Comparison of ENCODE assay signal across 9 cellular contexts in genomic region chr6:17714879-17715860, GRCh38. TPM values are rescaled to one million over a fixed set of nuclear protein-coding genes. Genes with fewer than 3 reads are reported as not detected.
DNase-seq lines count a peak whose midpoint lies in the region; ATAC-seq, FAIRE-seq and TF ChIP-seq lines count a peak whose summit lies in the region.
"Had no signal": no experiment of that assay in that cellular context is flagged by ENCODE, and none has a peak within 500 bp of the region (broad histone marks: within the 10 kb centered on the region; RNA-seq: fewer than 3 reads in every experiment).

No MANE protein-coding gene starts in this region.

- H3K4me3 ChIP-seq in Loucy (ENCODE audit: low read length, poor library complexity, severe bottlenecking): peak overlapping the region; percentile 60
- H3K4me3 ChIP-seq in lung: no peak overlapping the region

- peak overlapping the region; percentile 67 for H3K4me2 ChIP-seq in Loucy (ENCODE audit: low read depth, low read length, poor library complexity, severe bottlenecking)

- H3K27ac ChIP-seq in lung (ENCODE audit: low read depth in 1 of 2, low read length in 1 of 2): no peak overlapping the region

- H3K36me3 Mint-ChIP-seq in activated naive CD4-positive, alpha-beta T cell treated with anti-CD3 and anti-CD28 coated beads, Interleukin-2, amount 10 ng/mL, durations not matched to agents 7 days and 5 days: no peaks in the 10 kb centered on the region

- no peak for TF ChIP-seq CTCF in GM13977 (IDR thresholded peaks at IDR 0.05; ENCODE audit: extremely low read depth, insufficient read depth, missing control alignments)
- TF ChIP-seq CTCF in Loucy (conservative IDR thresholded peaks at IDR 0.05; ENCODE audit: low read length): no peak
- TF ChIP-seq CTCF in lung (IDR thresholded peaks at IDR 0.05; ENCODE audit: control extremely low read depth, extremely low read depth): no peak

- peak overlapping the region; percentile 80 for H3K27ac Mint-ChIP-seq in activated naive CD4-positive, alpha-beta T cell treated with anti-CD3 and anti-CD28 coated beads, Interleukin-2, amount 10 ng/mL, durations not matched to agents 7 days and 5 days

- H3K9me2 ChIP-seq in Loucy (replicated peaks; ENCODE audit: low read depth, low read length): no peaks in the 10 kb centered on the region

- peaks cover 15% of the 10 kb centered on the region for H3K4me1 Mint-ChIP-seq in activated naive CD4-positive, alpha-beta T cell treated with anti-CD3 and anti-CD28 coated beads, Interleukin-2, amount 10 ng/mL, durations not matched to agents 7 days and 5 days

- peaks cover 9% of the 10 kb centered on the region for H3K27me3 Mint-ChIP-seq in activated naive CD4-positive, alpha-beta T cell treated with anti-CD3 and anti-CD28 coated beads, Interleukin-2, amount 10 ng/mL, durations not matched to agents 7 days and 5 days

- no peak for TF ChIP-seq POLR2A in H54 (IDR thresholded peaks at IDR 0.05; ENCODE audit: low read depth, low read length)

- H3K36me3 ChIP-seq in Loucy (ENCODE audit: insufficient read depth, low read length): no peaks in the 10 kb centered on the region
- no peaks in the 10 kb centered on the region for H3K36me3 ChIP-seq in lung (ENCODE audit: control insufficient read depth in 2 of 2, insufficient read depth in 2 of 2, low read length in 2 of 2)

- in situ Hi-C loops in GM13977 (cut with MboI; ENCODE audit: low pct_unique_long_range_greater_than_20kb, low sequenced_read_pairs, unreplicated experiment): no loop called here

- H3K9me3 ChIP-seq in Loucy (ENCODE audit: insufficient read depth, low read depth, low read length) (no peaks in the 10 kb centered on the region), lung (ENCODE audit: control insufficient read depth in 2 of 2, insufficient read depth in 1 of 2, low read length in 1 of 2) (no peaks in the 10 kb centered on the region)

- CTCF ChIA-PET in activated naive CD4-positive, alpha-beta T cell treated with anti-CD3 and anti-CD28 coated beads, Interleukin-2, amount 10 ng/mL, durations not matched to agents 7 days and 5 days (lab: Charles Lee): interaction anchor here (0.6 to 2.4 kb wide), 4 partner anchors 13 to 377 kb away, joined by 3 to 17 read pairs (median 4); no protein-coding TSS in a partner anchor

- H3K27me3 ChIP-seq in Loucy (ENCODE audit: insufficient read depth, low read length, poor library complexity, severe bottlenecking) (no peaks in the 10 kb centered on the region), lung (ENCODE audit: control insufficient read depth, insufficient read depth) (no peaks in the 10 kb centered on the region)

- peak overlapping the region; percentile 52 for H3K9ac ChIP-seq in Loucy (ENCODE audit: low read depth, low read length, poor library complexity, severe bottlenecking)

- DNase-seq in GM13977 (ENCODE audit: low spot score) (peak; percentile 57), H54 (ENCODE audit: insufficient read length, low spot score) (no peak), lung (ENCODE audit: low spot score) (no peak), medulla oblongata (ENCODE audit: extremely low spot score) (no peak)
- DNase-seq in activated naive CD4-positive, alpha-beta T cell treated with anti-CD3 and anti-CD28 coated beads, Interleukin-2, amount 10 ng/mL, durations not matched to agents 7 days and 5 days: peak; percentile 32
- DNase-seq in effector CD8-positive, alpha-beta T cell (lab: John Stamatoyannopoulos, UW): no peak

- ATAC-seq in lung (ENCODE audit: insufficient read depth, low FRiP score) (peak; percentile 62), GM19324 (IDR thresholded peaks at IDR 0.05; ENCODE audit: low FRiP score, unreplicated experiment) (no peak)

- no peaks in the 10 kb centered on the region for H3K9me3 Mint-ChIP-seq in activated naive CD4-positive, alpha-beta T cell treated with anti-CD3 and anti-CD28 coated beads, Interleukin-2, amount 10 ng/mL, durations not matched to agents 7 days and 5 days

- H4K20me1 ChIP-seq in Loucy (ENCODE audit: insufficient read depth, low read length, poor library complexity, severe bottlenecking): no peaks in the 10 kb centered on the region

- no peak overlapping the region for H3K4me3 Mint-ChIP-seq in activated naive CD4-positive, alpha-beta T cell treated with anti-CD3 and anti-CD28 coated beads, Interleukin-2, amount 10 ng/mL, durations not matched to agents 7 days and 5 days

- FAIRE-seq in H54 (lab: Jason Lieb, UNC): peak; percentile 98
- FAIRE-seq: TTC549 had no signal

- H3K79me2 ChIP-seq in Loucy (ENCODE audit: insufficient read depth, low read length): no peaks in the 10 kb centered on the region

- H2AFZ ChIP-seq in Loucy (ENCODE audit: low read length): peak overlapping the region; percentile 95

- peaks cover 14% of the 10 kb centered on the region for H3K4me1 ChIP-seq in Loucy (ENCODE audit: insufficient read depth, low read length, poor library complexity, severe bottlenecking)
- no peaks in the 10 kb centered on the region for H3K4me1 ChIP-seq in lung (ENCODE audit: control insufficient read depth in 2 of 2, insufficient read depth in 2 of 2, low read length in 2 of 2)

- WGBS in lung, 2 donors: 65% methylated on average over 10 of the region's 10 CpGs

- no peaks in the 10 kb centered on the region for H3F3A ChIP-seq in Loucy (ENCODE audit: low read depth)

RNA-seq across cellular contexts. Expression of gene NUP153, which starts 8.4 kb away (rescaled TPM):
- 10 to 100 TPM; 29.1 to 50.2 TPM for total RNA-seq in lung
- 10 to 100 TPM in 1 of 2 donors, 1 to 10 TPM in 1; 6.2 to 14.8 TPM for polyA plus RNA-seq in lung

Comparison
In these comparisons a context has a peak if more than half of its experiments do, and no peak if none do; other contexts are left out.
1. DNase-seq: peak in GM13977 (single experiment) and activated naive CD4-positive, alpha-beta T cell treated with anti-CD3 and anti-CD28 coated beads, Interleukin-2, amount 10 ng/mL, durations not matched to agents 7 days and 5 days (single experiment); none in H54 (single experiment), lung (single experiment), medulla oblongata (single experiment) and effector CD8-positive, alpha-beta T cell (single experiment).